ENCODE assay signal across 8 cellular contexts in genomic region chr2:191740016-191740419, GRCh38.
DNase-seq lines count a peak whose midpoint lies in the region; ATAC-seq and TF ChIP-seq lines count a peak whose summit lies in the region.
"Had no signal": no experiment of that assay in that cellular context is flagged by ENCODE, and none has a peak within 500 bp of the region (broad histone marks: within the 10 kb centered on the region; RNA-seq: fewer than 3 reads in every experiment).

No MANE protein-coding gene starts in this region.

- peak; percentile 54 for DNase-seq in activated CD4-positive, alpha-beta memory T cell treated with anti-CD3 and anti-CD28 coated beads for 36 hours
- peak; percentile 11 to 19 for DNase-seq in stimulated activated CD8-positive, alpha-beta memory T cell treated with anti-CD3 and anti-CD28 coated beads, Interleukin-15, amount 100 ng/mL, for 48 hours (ENCODE audit: low read depth in 2 of 2)
- DNase-seq in epidermal melanocyte (ENCODE audit: insufficient read length, low spot score) = no peak
- DNase-seq in CD1c-positive myeloid dendritic cell (ENCODE audit: extremely low spot score) = no peak
- DNase-seq in brain microvascular endothelial cell = no peak
- DNase-seq: esophagus squamous epithelium had no signal

- peak overlapping the region; percentile 50 for H3K27ac Mint-ChIP-seq in activated CD4-positive, alpha-beta memory T cell treated with anti-CD3 and anti-CD28 coated beads for 36 hours

- H3K9me3 Mint-ChIP-seq in activated CD4-positive, alpha-beta memory T cell treated with anti-CD3 and anti-CD28 coated beads for 36 hours = no peaks in the 10 kb centered on the region

- POLR2A ChIA-PET in activated CD4-positive, alpha-beta memory T cell treated with anti-CD3 and anti-CD28 coated beads for 36 hours (lab: Charles Lee) = interaction anchor here (1.0 to 1.2 kb wide), 3 partner anchors 8 to 62 kb away, joined by 3 to 5 read pairs (median 4); partner anchors contain the start of gene NABP1

- H3K27me3 ChIP-seq in brain microvascular endothelial cell (replicated peaks) = no peaks in the 10 kb centered on the region
- H3K27me3 ChIP-seq: esophagus squamous epithelium had no signal

- no peaks in the 10 kb centered on the region for H3K36me3 Mint-ChIP-seq in activated CD4-positive, alpha-beta memory T cell treated with anti-CD3 and anti-CD28 coated beads for 36 hours

- CTCF ChIA-PET in activated CD4-positive, alpha-beta memory T cell treated with anti-CD3 and anti-CD28 coated beads for 36 hours (lab: Charles Lee) = interaction anchor here (0.9 to 1.8 kb wide), 4 partner anchors 19 to 422 kb away, joined by 3 to 4 read pairs (median 3); no protein-coding TSS in a partner anchor

- intact Hi-C loops in activated CD4-positive, alpha-beta memory T cell treated with anti-CD3 and anti-CD28 coated beads for 36 hours (cut with micrococcal nuclease) = loop anchor here (2.0 to 10.0 kb wide), 4 partner anchors 49 to 545 kb away; no protein-coding TSS in a partner anchor

- no peaks in the 10 kb centered on the region for H3K36me3 ChIP-seq in brain microvascular endothelial cell (replicated peaks)
- H3K36me3 ChIP-seq: esophagus squamous epithelium had no signal

- no peak for TF ChIP-seq CTCF in brain microvascular endothelial cell (IDR thresholded peaks at IDR 0.05; ENCODE audit: low read depth, low read length, missing control alignments)

- no peak overlapping the region for H3K27ac ChIP-seq in brain microvascular endothelial cell
- H3K27ac ChIP-seq: esophagus squamous epithelium had no signal

- H3K4me3 Mint-ChIP-seq in activated CD4-positive, alpha-beta memory T cell treated with anti-CD3 and anti-CD28 coated beads for 36 hours = no peak overlapping the region

- H3K4me3 ChIP-seq in brain microvascular endothelial cell (ENCODE audit: low read depth, low read length) = no peak overlapping the region
- H3K4me3 ChIP-seq: esophagus squamous epithelium had no signal

- peaks cover 2% of the 10 kb centered on the region for H3K27me3 Mint-ChIP-seq in activated CD4-positive, alpha-beta memory T cell treated with anti-CD3 and anti-CD28 coated beads for 36 hours

- ATAC-seq in GM19452 (IDR thresholded peaks at IDR 0.05; ENCODE audit: unreplicated experiment) (peak; percentile 86), HG03095 (IDR thresholded peaks at IDR 0.05; ENCODE audit: unreplicated experiment) (peak; percentile 91)

- in situ Hi-C loops in brain microvascular endothelial cell (cut with HindIII; ENCODE audit: low pct_ligation_motif_present, low sequenced_read_pairs) = no loop called here

- peaks cover 15% of the 10 kb centered on the region for H3K4me1 Mint-ChIP-seq in activated CD4-positive, alpha-beta memory T cell treated with anti-CD3 and anti-CD28 coated beads for 36 hours (ENCODE audit: low read depth)

Comparison
In these comparisons a context has a peak if more than half of its experiments do, and no peak if none do; other contexts are left out.
1. DNase-seq: peak in activated CD4-positive, alpha-beta memory T cell treated with anti-CD3 and anti-CD28 coated beads for 36 hours (single experiment) and stimulated activated CD8-positive, alpha-beta memory T cell treated with anti-CD3 and anti-CD28 coated beads, Interleukin-15, amount 100 ng/mL, for 48 hours (2 of 2); none in epidermal melanocyte (single experiment), CD1c-positive myeloid dendritic cell (single experiment) and brain microvascular endothelial cell (single experiment).